19 cellular contexts compared by ENCODE assay signal in the genomic region with DNA sequence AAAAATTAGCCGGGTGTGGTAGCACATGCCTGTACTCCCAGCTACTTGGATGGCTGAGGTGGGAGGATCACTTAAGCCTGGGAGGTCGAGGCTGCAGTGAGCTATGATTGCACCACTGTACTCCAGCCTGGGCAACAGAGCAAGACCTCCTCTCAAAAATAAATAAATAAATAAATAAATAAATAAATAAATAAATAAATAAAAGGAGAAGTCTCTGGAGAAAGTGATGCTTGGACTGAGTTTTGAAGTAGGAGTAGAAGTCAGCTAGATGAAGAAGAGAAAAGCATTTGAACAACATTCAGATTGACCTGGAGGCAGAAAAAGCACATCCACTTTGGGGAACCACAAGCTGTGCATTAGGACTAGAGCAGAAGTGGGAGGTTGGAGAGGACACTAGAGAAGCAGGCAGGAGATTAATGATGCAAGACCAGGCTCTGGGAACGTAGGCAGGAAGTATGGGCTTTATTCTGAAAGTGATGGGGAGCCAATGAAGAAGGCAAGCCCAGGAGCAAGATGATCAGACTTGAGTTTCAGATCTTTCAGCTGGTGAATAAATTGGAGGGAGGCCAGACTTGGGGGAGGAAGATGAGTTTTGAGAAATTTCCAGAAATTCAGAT. TPM values are rescaled to one million over a fixed set of nuclear protein-coding genes. Genes with fewer than 3 reads are reported as not detected.
DNase-seq lines count a peak whose midpoint lies in the region; ATAC-seq and TF ChIP-seq lines count a peak whose summit lies in the region.
"Had no signal": no experiment of that assay in that cellular context is flagged by ENCODE, and none has a peak within 500 bp of the region (broad histone marks: within the 10 kb centered on the region; RNA-seq: fewer than 3 reads in every experiment).

No MANE protein-coding gene starts in this region.

- H3K9me3 Mint-ChIP-seq in activated CD8-positive, alpha-beta T cell treated with anti-CD3 and anti-CD28 coated beads for 36 hours = peaks cover 10% of the 10 kb centered on the region
- no peaks in the 10 kb centered on the region for H3K9me3 Mint-ChIP-seq in activated CD8-positive, alpha-beta T cell treated with anti-CD3 and anti-CD28 coated beads, Interleukin-2, amount 10 ng/mL, durations not matched to agents 7 days and 5 days (ENCODE audit: insufficient read depth)
- peaks cover 2% of the 10 kb centered on the region for H3K9me3 Mint-ChIP-seq in memory B cell
- H3K9me3 Mint-ChIP-seq: activated T-helper 1 cell treated with anti-CD3 and anti-CD28 coated beads, Interleukin-12 subunit alpha, Interleukin-12 subunit beta, Interleukin-2, Interleukin-4 antibody, amounts not matched to agents 30 ng/mL and 10 ng/mL and 1 ng/mL, durations not matched to agents 14 hours and 24 hours and 36 hours had no signal

- no peak overlapping the region for H2AFZ ChIP-seq in OCI-LY7 (ENCODE audit: low read length)

- H3K79me2 ChIP-seq in DOHH2 (ENCODE audit: control insufficient read depth, low read length) (peaks cover 90% of the 10 kb centered on the region), OCI-LY7 (ENCODE audit: insufficient read depth, low read depth, low read length) (peaks cover 96% of the 10 kb centered on the region)

- H3K36me3 ChIP-seq in DOHH2 (ENCODE audit: control insufficient read depth, low read length) = peaks cover 81% of the 10 kb centered on the region
- peaks cover 88% of the 10 kb centered on the region for H3K36me3 ChIP-seq in OCI-LY7 (ENCODE audit: insufficient read depth, low read length)
- H3K36me3 ChIP-seq: Peyer's patch had no signal

- intact Hi-C loops in activated CD8-positive, alpha-beta T cell treated with anti-CD3 and anti-CD28 coated beads for 36 hours (cut with micrococcal nuclease) = no loop called here
- intact Hi-C loops in OCI-LY7 (cut with micrococcal nuclease; ENCODE audit: unreplicated experiment) = no loop called here

- peaks cover 8% of the 10 kb centered on the region for H3K4me1 Mint-ChIP-seq in activated CD8-positive, alpha-beta T cell treated with anti-CD3 and anti-CD28 coated beads for 36 hours (ENCODE audit: low read depth)
- peaks cover 7% of the 10 kb centered on the region for H3K4me1 Mint-ChIP-seq in activated CD8-positive, alpha-beta T cell treated with anti-CD3 and anti-CD28 coated beads, Interleukin-2, amount 10 ng/mL, durations not matched to agents 7 days and 5 days (ENCODE audit: low read depth)
- peaks cover 25% of the 10 kb centered on the region for H3K4me1 Mint-ChIP-seq in memory B cell

- H3K4me1 ChIP-seq in DOHH2 (ENCODE audit: control insufficient read depth, low read length) (peaks cover 50% of the 10 kb centered on the region), OCI-LY7 (ENCODE audit: insufficient read depth, low read length, poor library complexity, severe bottlenecking) (peaks cover 60% of the 10 kb centered on the region)
- H3K4me1 ChIP-seq: Peyer's patch had no signal

- no peaks in the 10 kb centered on the region for H3K27me3 ChIP-seq in DOHH2 (ENCODE audit: control insufficient read depth, low read length)
- H3K27me3 ChIP-seq: Peyer's patch had no signal

- no peak for TF ChIP-seq CTCF in activated CD8-positive, alpha-beta T cell treated with anti-CD3 and anti-CD28 coated beads for 36 hours (IDR thresholded peaks at IDR 0.05)
- no peak for TF ChIP-seq CTCF in DOHH2 (IDR thresholded peaks at IDR 0.05; ENCODE audit: low read depth, low read length, poor library complexity, severe bottlenecking)
- no peak for TF ChIP-seq CTCF in OCI-LY7 (conservative IDR thresholded peaks at IDR 0.05; ENCODE audit: low read length)
- no peak for TF ChIP-seq CTCF in GM20000 (IDR thresholded peaks at IDR 0.05; ENCODE audit: extremely low read depth, missing control alignments)

- no peak for DNase-seq in activated CD8-positive, alpha-beta T cell treated with anti-CD3 and anti-CD28 coated beads for 36 hours
- no peak for DNase-seq in activated CD8-positive, alpha-beta T cell treated with anti-CD3 and anti-CD28 coated beads, Interleukin-2, amount 10 ng/mL, durations not matched to agents 7 days and 5 days
- DNase-seq in OCI-LY7 (ENCODE audit: low spot score) (peak; percentile 41), memory B cell (ENCODE audit: low spot score in 2 of 2) (no peak), GM20000 (ENCODE audit: low spot score) (no peak), NCI-H345 treated with DMSO at 0.1 percent for 48 hours (lab: John Stamatoyannopoulos, UW; ENCODE audit: unreplicated experiment) (no peak)
- DNase-seq: DND-41; erythroblast; kidney; mucosa of descending colon; NCI-H345; stimulated activated CD4-positive, alpha-beta T cell treated with anti-CD3 and anti-CD28 coated beads, Interleukin-12 subunit alpha, Interleukin-12 subunit beta, amount 100 ng/mL, for 4 hours; T-helper 1 cell had no signal

- H3K27me3 Mint-ChIP-seq in activated CD8-positive, alpha-beta T cell treated with anti-CD3 and anti-CD28 coated beads for 36 hours = no peaks in the 10 kb centered on the region
- no peaks in the 10 kb centered on the region for H3K27me3 Mint-ChIP-seq in activated CD8-positive, alpha-beta T cell treated with anti-CD3 and anti-CD28 coated beads, Interleukin-2, amount 10 ng/mL, durations not matched to agents 7 days and 5 days (ENCODE audit: low read depth)
- no peaks in the 10 kb centered on the region for H3K27me3 Mint-ChIP-seq in memory B cell

- 0 out of 2 replicates have a peak, but pooled peaks cover 5% of the 10 kb centered on the region for H3F3A ChIP-seq in DOHH2 (ENCODE audit: control insufficient read depth, insufficient read depth)

- H3K4me3 ChIP-seq in DOHH2 (ENCODE audit: low read length) (no peak overlapping the region), OCI-LY7 (ENCODE audit: low read depth, low read length, poor library complexity, severe bottlenecking) (no peak overlapping the region)
- H3K4me3 ChIP-seq: coronary artery, mucosa of descending colon, Peyer's patch had no signal

- H4K20me1 ChIP-seq in DOHH2 (ENCODE audit: control insufficient read depth, insufficient read depth, low read depth, low read length) (no peaks in the 10 kb centered on the region), OCI-LY7 (ENCODE audit: insufficient read depth, low read length) (no peaks in the 10 kb centered on the region)

- H3K27ac ChIP-seq in DOHH2 (ENCODE audit: low read depth, low read length) (peak overlapping the region; percentile 2; the same call in 1 of the 2 replicates), OCI-LY7 (ENCODE audit: low read depth, low read length, poor library complexity, severe bottlenecking) (peak overlapping the region; percentile 47)
- H3K27ac ChIP-seq: coronary artery, Peyer's patch had no signal

- H3K9me3 ChIP-seq in DOHH2 (ENCODE audit: control insufficient read depth, insufficient read depth, low read length) (no peaks in the 10 kb centered on the region), OCI-LY7 (ENCODE audit: low read length) (no peaks in the 10 kb centered on the region)
- H3K9me3 ChIP-seq: mucosa of descending colon, Peyer's patch had no signal

- H3K27ac Mint-ChIP-seq in activated CD8-positive, alpha-beta T cell treated with anti-CD3 and anti-CD28 coated beads for 36 hours = peak overlapping the region; percentile 50
- no peak overlapping the region for H3K27ac Mint-ChIP-seq in activated CD8-positive, alpha-beta T cell treated with anti-CD3 and anti-CD28 coated beads, Interleukin-2, amount 10 ng/mL, durations not matched to agents 7 days and 5 days
- peak overlapping the region; percentile 62 for H3K27ac Mint-ChIP-seq in memory B cell
- H3K27ac Mint-ChIP-seq: activated T-helper 1 cell treated with anti-CD3 and anti-CD28 coated beads, Interleukin-12 subunit alpha, Interleukin-12 subunit beta, Interleukin-2, Interleukin-4 antibody, amounts not matched to agents 30 ng/mL and 10 ng/mL and 1 ng/mL, durations not matched to agents 14 hours and 24 hours and 36 hours had no signal

- H3K36me3 Mint-ChIP-seq in activated CD8-positive, alpha-beta T cell treated with anti-CD3 and anti-CD28 coated beads for 36 hours (ENCODE audit: low read depth) = peaks cover 45% of the 10 kb centered on the region
- H3K36me3 Mint-ChIP-seq in activated CD8-positive, alpha-beta T cell treated with anti-CD3 and anti-CD28 coated beads, Interleukin-2, amount 10 ng/mL, durations not matched to agents 7 days and 5 days (ENCODE audit: low read depth) = peaks cover 56% of the 10 kb centered on the region
- H3K36me3 Mint-ChIP-seq in memory B cell = peaks cover 42% of the 10 kb centered on the region

- POLR2A ChIA-PET in activated CD8-positive, alpha-beta T cell treated with anti-CD3 and anti-CD28 coated beads for 36 hours (lab: Charles Lee) = interaction anchor here (1.5 kb wide), 1 partner anchor 8 kb away, joined by 3 read pairs; no protein-coding TSS in a partner anchor
- POLR2A ChIA-PET in activated CD8-positive, alpha-beta T cell treated with anti-CD3 and anti-CD28 coated beads, Interleukin-2, amount 10 ng/mL, durations not matched to agents 7 days and 5 days (lab: Charles Lee) = no interaction called here
- POLR2A ChIA-PET in OCI-LY7 (lab: Charles Lee) = interaction anchor here (0.5 to 1.4 kb wide), 5 partner anchors 9 to 87 kb away, joined by 3 to 7 read pairs (median 4); no protein-coding TSS in a partner anchor

- no peak for ATAC-seq in activated CD8-positive, alpha-beta T cell treated with anti-CD3 and anti-CD28 coated beads for 36 hours
- no peak for ATAC-seq in activated CD8-positive, alpha-beta T cell treated with anti-CD3 and anti-CD28 coated beads, Interleukin-2, amount 10 ng/mL, durations not matched to agents 7 days and 5 days
- ATAC-seq in memory B cell (ENCODE audit: low read depth) (no peak), GM21786 (IDR thresholded peaks at IDR 0.05; ENCODE audit: unreplicated experiment) (no peak)
- ATAC-seq: activated CD4-positive, CD25-positive, alpha-beta regulatory T cell treated with anti-CD3 and anti-CD28 coated beads, Interleukin-2, amount 50 U/mL, for 24 hours; mucosa of descending colon had no signal

- BruUV-seq in OCI-LY7 (replicated peaks; lab: Mats Ljungman, UMichigan) = no TSS peak

- H3K4me3 Mint-ChIP-seq in activated CD8-positive, alpha-beta T cell treated with anti-CD3 and anti-CD28 coated beads for 36 hours = no peak overlapping the region
- no peak overlapping the region for H3K4me3 Mint-ChIP-seq in activated CD8-positive, alpha-beta T cell treated with anti-CD3 and anti-CD28 coated beads, Interleukin-2, amount 10 ng/mL, durations not matched to agents 7 days and 5 days
- H3K4me3 Mint-ChIP-seq in memory B cell = no peak overlapping the region
- H3K4me3 Mint-ChIP-seq: activated T-helper 1 cell treated with anti-CD3 and anti-CD28 coated beads, Interleukin-12 subunit alpha, Interleukin-12 subunit beta, Interleukin-2, Interleukin-4 antibody, amounts not matched to agents 30 ng/mL and 10 ng/mL and 1 ng/mL, durations not matched to agents 14 hours and 24 hours and 36 hours had no signal

- H3K4me2 ChIP-seq in DOHH2 (ENCODE audit: low read length) = 0 out of 2 replicates have a peak overlapping the region, but pooled peaks have one; percentile 0
- peak overlapping the region; percentile 7; the same call in 1 of the 2 replicates for H3K4me2 ChIP-seq in OCI-LY7 (ENCODE audit: low read length)

- CTCF ChIA-PET in activated CD8-positive, alpha-beta T cell treated with anti-CD3 and anti-CD28 coated beads for 36 hours (lab: Charles Lee) = interaction anchor here (0.6 to 1.4 kb wide), 2 partner anchors 9 to 258 kb away, joined by 3 read pairs; no protein-coding TSS in a partner anchor
- CTCF ChIA-PET in activated CD8-positive, alpha-beta T cell treated with anti-CD3 and anti-CD28 coated beads, Interleukin-2, amount 10 ng/mL, durations not matched to agents 7 days and 5 days (lab: Charles Lee) = interaction anchor here (1.0 kb wide), 1 partner anchor 9 kb away, joined by 4 read pairs; no protein-coding TSS in a partner anchor
- CTCF ChIA-PET in OCI-LY7 (lab: Charles Lee; ENCODE audit: unreplicated experiment) = interaction anchor here (1.2 kb wide), 1 partner anchor 14 kb away, joined by 4 read pairs; no protein-coding TSS in a partner anchor

- H3K9me2 ChIP-seq in DOHH2 (replicated peaks; ENCODE audit: control insufficient read depth, low read length) (no peaks in the 10 kb centered on the region), OCI-LY7 (ENCODE audit: insufficient read depth, low read length) (no peaks in the 10 kb centered on the region)

RNA-seq across cellular contexts. Expression of a gene that starts 48.7 kb away (rescaled TPM):
- total RNA-seq in activated CD8-positive, alpha-beta T cell treated with anti-CD3 and anti-CD28 coated beads for 36 hours = 10 to 100 TPM; 32.4 to 32.6 TPM
- 10 to 100 TPM; 27.4 to 27.8 TPM for total RNA-seq in activated CD8-positive, alpha-beta T cell treated with anti-CD3 and anti-CD28 coated beads, Interleukin-2, amount 10 ng/mL, durations not matched to agents 7 days and 5 days
- 143 TPM in 2 replicates for total RNA-seq in OCI-LY7 (2014; rRNA removed; shearing (Covaris generic))
- 169 and 191 TPM in 2 replicates for total RNA-seq in OCI-LY7 (2022)

Comparison
In these comparisons a context has a peak if more than half of its experiments do, and no peak if none do; other contexts are left out.
1. RNA of a gene that starts 48.7 kb away (total RNA-seq): 143 to 191 TPM in OCI-LY7; 32.4 to 32.6 TPM in activated CD8-positive, alpha-beta T cell treated with anti-CD3 and anti-CD28 coated beads for 36 hours and 27.4 to 27.8 TPM in activated CD8-positive, alpha-beta T cell treated with anti-CD3 and anti-CD28 coated beads, Interleukin-2, amount 10 ng/mL, durations not matched to agents 7 days and 5 days; every median in the first group is over 4 times any median in the second.